1 cellular context compared by ENCODE assay signal in the genomic region with DNA sequence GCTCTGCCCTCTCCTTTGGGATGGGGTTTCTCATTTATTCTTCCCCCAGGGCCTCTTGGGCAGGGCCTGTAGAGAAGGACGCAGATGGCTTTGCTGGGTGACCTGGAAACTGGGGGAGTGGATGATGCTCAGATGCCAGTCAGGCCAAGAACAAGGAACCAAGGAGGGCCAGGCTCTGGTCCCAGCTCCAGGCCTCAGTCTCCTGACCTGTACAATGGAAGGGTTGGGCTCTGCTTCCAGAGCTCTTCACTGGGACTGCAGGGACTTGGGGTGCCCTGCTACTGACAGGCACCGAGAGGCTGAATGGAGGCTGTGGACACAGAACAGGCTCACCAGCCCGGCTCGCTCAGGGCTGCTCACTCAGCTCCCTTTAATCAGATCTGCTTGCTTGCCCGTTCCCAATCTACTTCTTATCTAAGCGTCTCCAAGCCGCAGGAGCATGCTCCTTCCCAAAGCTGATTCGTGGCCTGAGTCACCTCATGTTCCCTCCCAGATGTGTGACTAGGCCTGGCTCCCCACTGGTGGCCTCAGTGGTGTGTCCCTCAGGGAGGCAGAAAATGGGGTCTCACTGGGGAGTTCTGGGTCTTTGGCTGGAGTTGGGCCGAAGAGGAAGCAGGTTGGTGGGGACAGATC.
TF ChIP-seq lines count a peak whose summit lies in the region.

No MANE protein-coding gene starts in this region.

TF ChIP-seq in K562, 482 proteins besides CTCF, POLR2A, EP300 and RAD21 (continued from another document and continues in another):
- TF ChIP-seq, protein P1, sequence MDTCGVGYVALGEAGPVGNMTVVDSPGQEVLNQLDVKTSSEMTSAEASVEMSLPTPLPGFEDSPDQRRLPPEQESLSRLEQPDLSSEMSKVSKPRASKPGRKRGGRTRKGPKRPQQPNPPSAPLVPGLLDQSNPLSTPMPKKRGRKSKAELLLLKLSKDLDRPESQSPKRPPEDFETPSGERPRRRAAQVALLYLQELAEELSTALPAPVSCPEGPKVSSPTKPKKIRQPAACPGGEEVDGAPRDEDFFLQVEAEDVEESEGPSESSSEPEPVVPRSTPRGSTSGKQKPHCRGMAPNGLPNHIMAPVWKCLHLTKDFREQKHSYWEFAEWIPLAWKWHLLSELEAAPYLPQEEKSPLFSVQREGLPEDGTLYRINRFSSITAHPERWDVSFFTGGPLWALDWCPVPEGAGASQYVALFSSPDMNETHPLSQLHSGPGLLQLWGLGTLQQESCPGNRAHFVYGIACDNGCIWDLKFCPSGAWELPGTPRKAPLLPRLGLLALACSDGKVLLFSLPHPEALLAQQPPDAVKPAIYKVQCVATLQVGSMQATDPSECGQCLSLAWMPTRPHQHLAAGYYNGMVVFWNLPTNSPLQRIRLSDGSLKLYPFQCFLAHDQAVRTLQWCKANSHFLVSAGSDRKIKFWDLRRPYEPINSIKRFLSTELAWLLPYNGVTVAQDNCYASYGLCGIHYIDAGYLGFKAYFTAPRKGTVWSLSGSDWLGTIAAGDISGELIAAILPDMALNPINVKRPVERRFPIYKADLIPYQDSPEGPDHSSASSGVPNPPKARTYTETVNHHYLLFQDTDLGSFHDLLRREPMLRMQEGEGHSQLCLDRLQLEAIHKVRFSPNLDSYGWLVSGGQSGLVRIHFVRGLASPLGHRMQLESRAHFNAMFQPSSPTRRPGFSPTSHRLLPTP (IDR thresholded peaks at IDR 0.05; ENCODE audit: borderline replicate concordance, extremely low read depth, insufficient read length): no peak
- no peak for TF ChIP-seq MTA2 (IDR thresholded peaks at IDR 0.05; ENCODE audit: low read depth)
- no peak for TF ChIP-seq SNIP1 (IDR thresholded peaks at IDR 0.05; ENCODE audit: low read depth)
- TF ChIP-seq, protein P2, sequence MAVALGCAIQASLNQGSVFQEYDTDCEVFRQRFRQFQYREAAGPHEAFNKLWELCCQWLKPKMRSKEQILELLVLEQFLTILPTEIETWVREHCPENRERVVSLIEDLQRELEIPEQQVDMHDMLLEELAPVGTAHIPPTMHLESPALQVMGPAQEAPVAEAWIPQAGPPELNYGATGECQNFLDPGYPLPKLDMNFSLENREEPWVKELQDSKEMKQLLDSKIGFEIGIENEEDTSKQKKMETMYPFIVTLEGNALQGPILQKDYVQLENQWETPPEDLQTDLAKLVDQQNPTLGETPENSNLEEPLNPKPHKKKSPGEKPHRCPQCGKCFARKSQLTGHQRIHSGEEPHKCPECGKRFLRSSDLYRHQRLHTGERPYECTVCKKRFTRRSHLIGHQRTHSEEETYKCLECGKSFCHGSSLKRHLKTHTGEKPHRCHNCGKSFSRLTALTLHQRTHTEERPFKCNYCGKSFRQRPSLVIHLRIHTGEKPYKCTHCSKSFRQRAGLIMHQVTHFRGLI (CRISPR knock-in tag; IDR thresholded peaks at IDR 0.05): no peak
- no peak for TF ChIP-seq ZNF695 (CRISPR knock-in tag; IDR thresholded peaks at IDR 0.05)
- TF ChIP-seq ZNF586 (CRISPR knock-in tag; conservative IDR thresholded peaks at IDR 0.05): no peak
- TF ChIP-seq ARID1B (IDR thresholded peaks at IDR 0.05): peak; percentile 70
- no peak for TF ChIP-seq FOXO4 (CRISPR knock-in tag; IDR thresholded peaks at IDR 0.05)
- TF ChIP-seq, protein P3, sequence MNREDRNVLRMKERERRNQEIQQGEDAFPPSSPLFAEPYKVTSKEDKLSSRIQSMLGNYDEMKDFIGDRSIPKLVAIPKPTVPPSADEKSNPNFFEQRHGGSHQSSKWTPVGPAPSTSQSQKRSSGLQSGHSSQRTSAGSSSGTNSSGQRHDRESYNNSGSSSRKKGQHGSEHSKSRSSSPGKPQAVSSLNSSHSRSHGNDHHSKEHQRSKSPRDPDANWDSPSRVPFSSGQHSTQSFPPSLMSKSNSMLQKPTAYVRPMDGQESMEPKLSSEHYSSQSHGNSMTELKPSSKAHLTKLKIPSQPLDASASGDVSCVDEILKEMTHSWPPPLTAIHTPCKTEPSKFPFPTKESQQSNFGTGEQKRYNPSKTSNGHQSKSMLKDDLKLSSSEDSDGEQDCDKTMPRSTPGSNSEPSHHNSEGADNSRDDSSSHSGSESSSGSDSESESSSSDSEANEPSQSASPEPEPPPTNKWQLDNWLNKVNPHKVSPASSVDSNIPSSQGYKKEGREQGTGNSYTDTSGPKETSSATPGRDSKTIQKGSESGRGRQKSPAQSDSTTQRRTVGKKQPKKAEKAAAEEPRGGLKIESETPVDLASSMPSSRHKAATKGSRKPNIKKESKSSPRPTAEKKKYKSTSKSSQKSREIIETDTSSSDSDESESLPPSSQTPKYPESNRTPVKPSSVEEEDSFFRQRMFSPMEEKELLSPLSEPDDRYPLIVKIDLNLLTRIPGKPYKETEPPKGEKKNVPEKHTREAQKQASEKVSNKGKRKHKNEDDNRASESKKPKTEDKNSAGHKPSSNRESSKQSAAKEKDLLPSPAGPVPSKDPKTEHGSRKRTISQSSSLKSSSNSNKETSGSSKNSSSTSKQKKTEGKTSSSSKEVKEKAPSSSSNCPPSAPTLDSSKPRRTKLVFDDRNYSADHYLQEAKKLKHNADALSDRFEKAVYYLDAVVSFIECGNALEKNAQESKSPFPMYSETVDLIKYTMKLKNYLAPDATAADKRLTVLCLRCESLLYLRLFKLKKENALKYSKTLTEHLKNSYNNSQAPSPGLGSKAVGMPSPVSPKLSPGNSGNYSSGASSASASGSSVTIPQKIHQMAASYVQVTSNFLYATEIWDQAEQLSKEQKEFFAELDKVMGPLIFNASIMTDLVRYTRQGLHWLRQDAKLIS (CRISPR knock-in tag; IDR thresholded peaks at IDR 0.05): no peak
- TF ChIP-seq EHMT2 (IDR thresholded peaks at IDR 0.05): no peak
- no peak for TF ChIP-seq NR4A1 (CRISPR knock-in tag; IDR thresholded peaks at IDR 0.05)
- no peak for TF ChIP-seq NR4A1 (tag; IDR thresholded peaks at IDR 0.05)
- TF ChIP-seq IRF2 (CRISPR knock-in tag; IDR thresholded peaks at IDR 0.05): no peak
- no peak for TF ChIP-seq USF2 (CRISPR knock-in tag; IDR thresholded peaks at IDR 0.05)
- no peak for TF ChIP-seq NCOR1 (IDR thresholded peaks at IDR 0.05)
- no peak for TF ChIP-seq DNMT1 (IDR thresholded peaks at IDR 0.05)
- TF ChIP-seq, protein P4, sequence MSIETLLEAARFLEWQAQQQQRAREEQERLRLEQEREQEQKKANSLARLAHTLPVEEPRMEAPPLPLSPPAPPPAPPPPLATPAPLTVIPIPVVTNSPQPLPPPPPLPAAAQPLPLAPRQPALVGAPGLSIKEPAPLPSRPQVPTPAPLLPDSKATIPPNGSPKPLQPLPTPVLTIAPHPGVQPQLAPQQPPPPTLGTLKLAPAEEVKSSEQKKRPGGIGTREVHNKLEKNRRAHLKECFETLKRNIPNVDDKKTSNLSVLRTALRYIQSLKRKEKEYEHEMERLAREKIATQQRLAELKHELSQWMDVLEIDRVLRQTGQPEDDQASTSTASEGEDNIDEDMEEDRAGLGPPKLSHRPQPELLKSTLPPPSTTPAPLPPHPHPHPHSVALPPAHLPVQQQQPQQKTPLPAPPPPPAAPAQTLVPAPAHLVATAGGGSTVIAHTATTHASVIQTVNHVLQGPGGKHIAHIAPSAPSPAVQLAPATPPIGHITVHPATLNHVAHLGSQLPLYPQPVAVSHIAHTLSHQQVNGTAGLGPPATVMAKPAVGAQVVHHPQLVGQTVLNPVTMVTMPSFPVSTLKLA (conservative IDR thresholded peaks at IDR 0.05): no peak
- no peak for TF ChIP-seq CREBBP (IDR thresholded peaks at IDR 0.05; ENCODE audit: low read depth, low read length)
- no peak for TF ChIP-seq SRF (CRISPR knock-in tag; IDR thresholded peaks at IDR 0.05)
- TF ChIP-seq FOSL1 (tag; conservative IDR thresholded peaks at IDR 0.05): peak; percentile 84
- no peak for TF ChIP-seq CBX5 (IDR thresholded peaks at IDR 0.05; ENCODE audit: borderline replicate concordance, low read depth)
- TF ChIP-seq FOS (IDR thresholded peaks at IDR 0.05; ENCODE audit: extremely low read depth, insufficient read length): no peak
- TF ChIP-seq RBM25 (IDR thresholded peaks at IDR 0.05; ENCODE audit: low read depth, low read length, severe bottlenecking): peak; percentile 95
- TF ChIP-seq TCF7 (IDR thresholded peaks at IDR 0.05; ENCODE audit: borderline replicate concordance): no peak
- TF ChIP-seq TRIM25 (IDR thresholded peaks at IDR 0.05; ENCODE audit: borderline replicate concordance): no peak
- no peak for TF ChIP-seq JUNB (CRISPR knock-in tag; conservative IDR thresholded peaks at IDR 0.05)
- no peak for TF ChIP-seq XRCC3 (IDR thresholded peaks at IDR 0.05)
- TF ChIP-seq EP400 (IDR thresholded peaks at IDR 0.05): no peak
- TF ChIP-seq ZNF707 (CRISPR knock-in tag; conservative IDR thresholded peaks at IDR 0.05): no peak
- no peak for TF ChIP-seq ZNF280B (CRISPR knock-in tag; IDR thresholded peaks at IDR 0.05)
- peak; percentile 53; the same call in 1 of the 2 replicates for TF ChIP-seq JUN (IDR thresholded peaks at IDR 0.05; ENCODE audit: borderline replicate concordance, low read depth, low read length)
- no peak for TF ChIP-seq JUN (CRISPR knock-in tag; IDR thresholded peaks at IDR 0.05; ENCODE audit: borderline replicate concordance)
- TF ChIP-seq TAL1 (IDR thresholded peaks at IDR 0.05): peak; percentile 27; the same call in 1 of the 2 replicates
- no peak for TF ChIP-seq HNRNPLL (IDR thresholded peaks at IDR 0.05; ENCODE audit: low read depth, low read length, poor library complexity, severe bottlenecking)
- no peak for TF ChIP-seq ZNF197 (CRISPR knock-in tag; IDR thresholded peaks at IDR 0.05; ENCODE audit: low read depth)
- no peak for TF ChIP-seq CC2D1A (IDR thresholded peaks at IDR 0.05)
- TF ChIP-seq ZNF174 (CRISPR knock-in tag; IDR thresholded peaks at IDR 0.05): no peak
- TF ChIP-seq YBX1 (IDR thresholded peaks at IDR 0.05): no peak
- peak; percentile 7 to 60; a peak in 1 of 4 replicates for TF ChIP-seq RCOR1 (IDR thresholded peaks at IDR 0.05; ENCODE audit: borderline replicate concordance in 1 of 2, low read depth in 2 of 2, low read length in 2 of 2)
- TF ChIP-seq POLR2H (tag; IDR thresholded peaks at IDR 0.05; ENCODE audit: low read depth): no peak
- peak; percentile 67 for TF ChIP-seq SMARCA4 (IDR thresholded peaks at IDR 0.05)
- no peak for TF ChIP-seq SREBF1 (IDR thresholded peaks at IDR 0.05; ENCODE audit: borderline replicate concordance, low read depth, low read length)
- no peak for TF ChIP-seq SAFB (IDR thresholded peaks at IDR 0.05; ENCODE audit: borderline replicate concordance, low read depth, low read length)
- TF ChIP-seq ZNF584 (CRISPR knock-in tag; IDR thresholded peaks at IDR 0.05; ENCODE audit: low read depth): no peak
- no peak for TF ChIP-seq PREB (CRISPR knock-in tag; IDR thresholded peaks at IDR 0.05)
- TF ChIP-seq, protein P5, sequence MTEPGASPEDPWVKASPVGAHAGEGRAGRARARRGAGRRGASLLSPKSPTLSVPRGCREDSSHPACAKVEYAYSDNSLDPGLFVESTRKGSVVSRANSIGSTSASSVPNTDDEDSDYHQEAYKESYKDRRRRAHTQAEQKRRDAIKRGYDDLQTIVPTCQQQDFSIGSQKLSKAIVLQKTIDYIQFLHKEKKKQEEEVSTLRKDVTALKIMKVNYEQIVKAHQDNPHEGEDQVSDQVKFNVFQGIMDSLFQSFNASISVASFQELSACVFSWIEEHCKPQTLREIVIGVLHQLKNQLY (CRISPR knock-in tag; conservative IDR thresholded peaks at IDR 0.05): no peak
- TF ChIP-seq SREBF2 (CRISPR knock-in tag; IDR thresholded peaks at IDR 0.05): no peak
- TF ChIP-seq RUNX1 (IDR thresholded peaks at IDR 0.05; ENCODE audit: low read depth): 0 out of 2 replicates have a peak, but pooled peaks have one; percentile 23
- no peak for TF ChIP-seq SRSF7 (optimal IDR thresholded peaks at IDR 0.05; ENCODE audit: low read depth, low read length)
- TF ChIP-seq RFX7 (CRISPR knock-in tag; IDR thresholded peaks at IDR 0.05): no peak
